In the genomic region with DNA sequence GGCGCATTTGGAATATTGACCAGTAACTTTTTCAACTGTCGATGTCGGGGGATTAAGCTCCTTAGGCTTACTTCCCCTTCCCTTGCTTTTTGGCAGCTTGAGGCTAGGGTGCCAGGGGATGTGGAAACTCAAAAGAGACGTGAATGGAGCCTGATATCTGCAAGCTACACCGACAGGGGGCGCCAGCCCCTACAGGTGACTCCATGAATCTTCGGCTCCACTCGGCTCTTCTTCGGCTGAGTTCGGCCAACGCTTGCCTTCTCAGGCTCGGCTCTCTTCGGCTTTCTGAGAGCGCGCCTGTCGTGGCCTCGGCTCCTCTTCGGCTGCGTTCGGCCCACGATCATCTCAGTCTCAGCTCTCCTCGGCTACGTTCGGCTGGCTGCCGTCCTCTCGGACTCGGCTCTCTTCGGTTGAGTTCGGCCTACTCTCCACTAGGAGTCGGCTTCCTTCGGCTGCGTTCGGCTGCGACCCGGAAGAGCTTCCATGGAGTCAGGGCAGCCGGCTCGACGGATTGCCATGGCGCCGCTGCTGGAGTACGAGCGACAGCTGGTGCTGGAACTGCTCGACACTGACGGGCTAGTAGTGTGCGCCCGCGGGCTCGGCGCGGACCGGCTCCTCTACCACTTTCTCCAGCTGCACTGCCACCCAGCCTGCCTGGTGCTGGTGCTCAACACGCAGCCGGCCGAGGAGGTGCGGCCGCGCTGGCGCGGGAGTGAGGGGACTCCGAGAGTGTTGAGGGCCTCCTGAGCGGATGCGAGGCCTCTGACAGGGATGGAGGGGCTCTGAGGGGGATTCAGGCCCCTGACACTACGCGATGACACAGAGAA, we compare ENCODE assay signal across 8 cellular contexts. TPM values are rescaled to one million over a fixed set of nuclear protein-coding genes. Genes with fewer than 3 reads are reported as not detected.
DNase-seq lines count a peak whose midpoint lies in the region; ATAC-seq and TF ChIP-seq lines count a peak whose summit lies in the region.

A gene (plus strand): TSS at position 472 of the 827 bp plus-strand sequence. CDS start 12 bp downstream, at position 484.

- CTCF ChIA-PET in SK-N-SH (lab: Yijun Ruan, JAX): interaction anchor here (0.6 to 2.0 kb wide), 46 partner anchors 9 to 644 kb away, joined by 3 to 12 read pairs (median 3); no protein-coding TSS in a partner anchor

- under 1% methylated on average over 48 of the region's 64 CpGs for WGBS in SK-N-SH (ENCODE audit: low lambda C conversion rate)

- H4K20me1 ChIP-seq in SK-N-SH (ENCODE audit: insufficient read depth): no peaks in the 10 kb centered on the region

- H3K4me2 ChIP-seq in SK-N-SH: peak within 1 kb of the TSS; percentile 96

- peak within 1 kb of the TSS; percentile 91; the same call in 1 of the 2 replicates for H2AFZ ChIP-seq in SK-N-SH (ENCODE audit: low read depth)

- peaks cover 6 to 23% of the 10 kb centered on the region in 2 experiments for H3K36me3 ChIP-seq in SK-N-SH (replicated peaks in 1 of 2; ENCODE audit: control insufficient read depth in 1 of 2, insufficient read depth in 2 of 2, low read length in 1 of 2)

- peak; percentile 91 for DNase-seq in NCI-H1048 (lab: John Stamatoyannopoulos, UW)
- peak; percentile 96 for DNase-seq in SK-N-SH
- DNase-seq in activated naive CD4-positive, alpha-beta T cell treated with anti-CD3 and anti-CD28 coated beads, Interleukin-2, amount 50 U/mL, for 16 hours: peak; percentile 99
- DNase-seq in globus pallidus (ENCODE audit: low spot score): peak; percentile 98
- DNase-seq in nucleus accumbens (lab: John Stamatoyannopoulos, UW): peak; percentile 87 to 100 (median 98)

- peaks cover 16% of the 10 kb centered on the region for H3F3A ChIP-seq in SK-N-SH (replicated peaks; ENCODE audit: insufficient read depth)

- peak; percentile 68 for TF ChIP-seq POLR2A in GM10847 (IDR thresholded peaks at IDR 0.05; ENCODE audit: extremely low read depth, insufficient read length)

- H3K27ac ChIP-seq in SK-N-SH (ENCODE audit: low read depth in 2 of 2, low read length in 1 of 2) (peak within 1 kb of the TSS; percentile 13 to 79; a peak in 3 of 4 replicates), temporal lobe (ENCODE audit: low read depth, low read length) (peak within 1 kb of the TSS; percentile 22)

- POLR2A ChIA-PET in SK-N-SH (lab: Yijun Ruan, JAX): interaction anchor here (0.6 to 1.0 kb wide), 3 partner anchors 16 to 366 kb away, joined by 3 to 4 read pairs (median 3); no protein-coding TSS in a partner anchor

- ATAC-seq in HG02588 (IDR thresholded peaks at IDR 0.05; ENCODE audit: unreplicated experiment): peak; percentile 98

- no peaks in the 10 kb centered on the region for H3K9me3 ChIP-seq in SK-N-SH

- H3K79me2 ChIP-seq in SK-N-SH (ENCODE audit: insufficient read depth): peaks cover 18% of the 10 kb centered on the region; the same call in 1 of the 2 replicates

- H3K4me1 ChIP-seq in SK-N-SH (ENCODE audit: control insufficient read depth in 1 of 2, insufficient read depth in 2 of 2, low read depth in 1 of 2, low read length in 1 of 2): peaks cover 4 to 13% of the 10 kb centered on the region in 2 experiments; a peak in 2 of 4 replicates

- peak within 1 kb of the TSS; percentile 92 to 99 for H3K4me3 ChIP-seq in SK-N-SH (ENCODE audit: low read depth in 2 of 2, low read length in 1 of 2)

- TF ChIP-seq CTCF in SK-N-SH (IDR thresholded peaks at IDR 0.05): peak; percentile 94

- H3K9ac ChIP-seq in SK-N-SH: peak within 1 kb of the TSS; percentile 95

- peaks cover 2% of the 10 kb centered on the region; the same call in 1 of the 2 replicates for H3K27me3 ChIP-seq in SK-N-SH (ENCODE audit: insufficient read depth)

- TF ChIP-seq EP300 in SK-N-SH (IDR thresholded peaks at IDR 0.05; ENCODE audit: borderline replicate concordance in 1 of 2, low read depth in 1 of 2, low read length in 1 of 2): 0 out of 4 replicates have a peak, but pooled peaks of 1 of the 2 experiments have one; percentile 9

- no peaks in the 10 kb centered on the region for H3K9me2 ChIP-seq in SK-N-SH

- TF ChIP-seq RAD21 in SK-N-SH (IDR thresholded peaks at IDR 0.05; ENCODE audit: low read length): peak; percentile 56

TF ChIP-seq in SK-N-SH, 30 proteins besides CTCF, POLR2A, EP300 and RAD21 (continues in another document):
- peak; percentile 41; the same call in 1 of the 2 replicates for TF ChIP-seq SMC3 (IDR thresholded peaks at IDR 0.05; ENCODE audit: low read depth, low read length)
- no peak for TF ChIP-seq FOSL2 (IDR thresholded peaks at IDR 0.05; ENCODE audit: borderline replicate concordance, low read depth)
- TF ChIP-seq MEF2A (IDR thresholded peaks at IDR 0.05; ENCODE audit: borderline replicate concordance, low read depth): no peak
- TF ChIP-seq, protein P1, sequence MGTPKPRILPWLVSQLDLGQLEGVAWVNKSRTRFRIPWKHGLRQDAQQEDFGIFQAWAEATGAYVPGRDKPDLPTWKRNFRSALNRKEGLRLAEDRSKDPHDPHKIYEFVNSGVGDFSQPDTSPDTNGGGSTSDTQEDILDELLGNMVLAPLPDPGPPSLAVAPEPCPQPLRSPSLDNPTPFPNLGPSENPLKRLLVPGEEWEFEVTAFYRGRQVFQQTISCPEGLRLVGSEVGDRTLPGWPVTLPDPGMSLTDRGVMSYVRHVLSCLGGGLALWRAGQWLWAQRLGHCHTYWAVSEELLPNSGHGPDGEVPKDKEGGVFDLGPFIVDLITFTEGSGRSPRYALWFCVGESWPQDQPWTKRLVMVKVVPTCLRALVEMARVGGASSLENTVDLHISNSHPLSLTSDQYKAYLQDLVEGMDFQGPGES (IDR thresholded peaks at IDR 0.05; ENCODE audit: low read depth, low read length): no peak
- TF ChIP-seq, protein P2, sequence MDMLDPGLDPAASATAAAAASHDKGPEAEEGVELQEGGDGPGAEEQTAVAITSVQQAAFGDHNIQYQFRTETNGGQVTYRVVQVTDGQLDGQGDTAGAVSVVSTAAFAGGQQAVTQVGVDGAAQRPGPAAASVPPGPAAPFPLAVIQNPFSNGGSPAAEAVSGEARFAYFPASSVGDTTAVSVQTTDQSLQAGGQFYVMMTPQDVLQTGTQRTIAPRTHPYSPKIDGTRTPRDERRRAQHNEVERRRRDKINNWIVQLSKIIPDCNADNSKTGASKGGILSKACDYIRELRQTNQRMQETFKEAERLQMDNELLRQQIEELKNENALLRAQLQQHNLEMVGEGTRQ (IDR thresholded peaks at IDR 0.05; ENCODE audit: borderline replicate concordance, low read depth, low read length): no peak
- peak; percentile 64; the same call in 1 of the 2 replicates for TF ChIP-seq ELF1 (IDR thresholded peaks at IDR 0.05)
- TF ChIP-seq, protein P3, sequence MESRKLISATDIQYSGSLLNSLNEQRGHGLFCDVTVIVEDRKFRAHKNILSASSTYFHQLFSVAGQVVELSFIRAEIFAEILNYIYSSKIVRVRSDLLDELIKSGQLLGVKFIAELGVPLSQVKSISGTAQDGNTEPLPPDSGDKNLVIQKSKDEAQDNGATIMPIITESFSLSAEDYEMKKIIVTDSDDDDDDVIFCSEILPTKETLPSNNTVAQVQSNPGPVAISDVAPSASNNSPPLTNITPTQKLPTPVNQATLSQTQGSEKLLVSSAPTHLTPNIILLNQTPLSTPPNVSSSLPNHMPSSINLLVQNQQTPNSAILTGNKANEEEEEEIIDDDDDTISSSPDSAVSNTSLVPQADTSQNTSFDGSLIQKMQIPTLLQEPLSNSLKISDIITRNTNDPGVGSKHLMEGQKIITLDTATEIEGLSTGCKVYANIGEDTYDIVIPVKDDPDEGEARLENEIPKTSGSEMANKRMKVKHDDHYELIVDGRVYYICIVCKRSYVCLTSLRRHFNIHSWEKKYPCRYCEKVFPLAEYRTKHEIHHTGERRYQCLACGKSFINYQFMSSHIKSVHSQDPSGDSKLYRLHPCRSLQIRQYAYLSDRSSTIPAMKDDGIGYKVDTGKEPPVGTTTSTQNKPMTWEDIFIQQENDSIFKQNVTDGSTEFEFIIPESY (IDR thresholded peaks at IDR 0.05; ENCODE audit: borderline replicate concordance, low read depth): peak; percentile 53; the same call in 1 of the 2 replicates
- TF ChIP-seq YY1 (IDR thresholded peaks at IDR 0.05; ENCODE audit: low read depth): peak; percentile 90
- no peak for TF ChIP-seq RFX5 (IDR thresholded peaks at IDR 0.05; ENCODE audit: low read length)
- TF ChIP-seq CHD2 (IDR thresholded peaks at IDR 0.05; ENCODE audit: low read length, partially characterized antibody): peak; percentile 58
- peak; percentile 82 for TF ChIP-seq TAF1 (IDR thresholded peaks at IDR 0.05; ENCODE audit: borderline replicate concordance, low read depth, low read length)
- TF ChIP-seq, protein P4, sequence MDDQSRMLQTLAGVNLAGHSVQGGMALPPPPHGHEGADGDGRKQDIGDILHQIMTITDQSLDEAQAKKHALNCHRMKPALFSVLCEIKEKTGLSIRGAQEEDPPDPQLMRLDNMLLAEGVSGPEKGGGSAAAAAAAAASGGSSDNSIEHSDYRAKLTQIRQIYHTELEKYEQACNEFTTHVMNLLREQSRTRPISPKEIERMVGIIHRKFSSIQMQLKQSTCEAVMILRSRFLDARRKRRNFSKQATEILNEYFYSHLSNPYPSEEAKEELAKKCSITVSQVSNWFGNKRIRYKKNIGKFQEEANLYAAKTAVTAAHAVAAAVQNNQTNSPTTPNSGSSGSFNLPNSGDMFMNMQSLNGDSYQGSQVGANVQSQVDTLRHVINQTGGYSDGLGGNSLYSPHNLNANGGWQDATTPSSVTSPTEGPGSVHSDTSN (IDR thresholded peaks at IDR 0.05): no peak
- TF ChIP-seq NFIC (IDR thresholded peaks at IDR 0.05; ENCODE audit: borderline replicate concordance): no peak
- TF ChIP-seq, protein P5, sequence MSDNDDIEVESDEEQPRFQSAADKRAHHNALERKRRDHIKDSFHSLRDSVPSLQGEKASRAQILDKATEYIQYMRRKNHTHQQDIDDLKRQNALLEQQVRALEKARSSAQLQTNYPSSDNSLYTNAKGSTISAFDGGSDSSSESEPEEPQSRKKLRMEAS (IDR thresholded peaks at IDR 0.05; ENCODE audit: low read depth): peak; percentile 70
- no peak for TF ChIP-seq TEAD4 (IDR thresholded peaks at IDR 0.05; ENCODE audit: borderline replicate concordance, insufficient read depth)
- TF ChIP-seq POLR2AphosphoS5 (IDR thresholded peaks at IDR 0.05; ENCODE audit: low read depth, low read length): peak; percentile 86
- TF ChIP-seq RXRA (IDR thresholded peaks at IDR 0.05; ENCODE audit: borderline replicate concordance, low read depth): no peak
- TF ChIP-seq, protein P6, sequence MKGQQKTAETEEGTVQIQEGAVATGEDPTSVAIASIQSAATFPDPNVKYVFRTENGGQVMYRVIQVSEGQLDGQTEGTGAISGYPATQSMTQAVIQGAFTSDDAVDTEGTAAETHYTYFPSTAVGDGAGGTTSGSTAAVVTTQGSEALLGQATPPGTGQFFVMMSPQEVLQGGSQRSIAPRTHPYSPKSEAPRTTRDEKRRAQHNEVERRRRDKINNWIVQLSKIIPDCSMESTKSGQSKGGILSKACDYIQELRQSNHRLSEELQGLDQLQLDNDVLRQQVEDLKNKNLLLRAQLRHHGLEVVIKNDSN (IDR thresholded peaks at IDR 0.05; ENCODE audit: borderline replicate concordance, low read depth): no peak

RNA-seq across cellular contexts. Expression of the gene that starts here (rescaled TPM):
- polyA plus RNA-seq in SK-N-SH (2012; rRNA removed): 1.8 and 2.8 TPM in 2 replicates
- 2.0 and 2.4 TPM in 2 replicates for polyA plus RNA-seq in SK-N-SH (2012; cell fraction: cytosol; rRNA removed)
- 5.0 and 5.7 TPM in 2 replicates for polyA plus RNA-seq in SK-N-SH (2012; cell fraction: nucleus; rRNA removed)
- 10.8 TPM for total RNA-seq in temporal lobe

Comparison
In these comparisons a context has a peak if more than half of its experiments do, and no peak if none do; other contexts are left out.
1. Peak in every context shown above with its lines: DNase-seq, ATAC-seq, H3K4me3 ChIP-seq and H3K27ac ChIP-seq.